Comparison of ENCODE assay signal across 11 cellular contexts in genomic region chr3:132432639-132433038, GRCh38. TPM values are rescaled to one million over a fixed set of nuclear protein-coding genes. Genes with fewer than 3 reads are reported as not detected.
DNase-seq lines count a peak whose midpoint lies in the region; ATAC-seq and TF ChIP-seq lines count a peak whose summit lies in the region.
"Had no signal": no experiment of that assay in that cellular context is flagged by ENCODE, and none has a peak within 500 bp of the region (broad histone marks: within the 10 kb centered on the region; RNA-seq: fewer than 3 reads in every experiment).

No MANE protein-coding gene starts in this region.

- no peaks in the 10 kb centered on the region for H4K20me1 ChIP-seq in PC-3 (ENCODE audit: low read length)

- no peaks in the 10 kb centered on the region for H3K9me3 Mint-ChIP-seq in activated T-cell treated with anti-CD3 and anti-CD28 coated beads, Interleukin-2, amount 50 U/mL, for 4 hours
- no peaks in the 10 kb centered on the region for H3K9me3 Mint-ChIP-seq in stimulated activated effector memory CD8-positive, alpha-beta T cell treated with anti-CD3 and anti-CD28 coated beads, Interleukin-12 subunit alpha, Interleukin-12 subunit beta, amount 100 ng/mL, for 72 hours
- H3K9me3 Mint-ChIP-seq: activated T-helper 2 cell treated with anti-CD3 and anti-CD28 coated beads, Interferon-gamma antibody, Interleukin-2, Interleukin-4, amounts not matched to agents 10 μg/mL and 5 μg/mL and 100 μg/mL, durations not matched to agents 14 hours and 24 hours and 36 hours; CD4-positive, alpha-beta memory T cell had no signal

- H3K4me3 ChIP-seq in PC-3 (ENCODE audit: low read length): no peak overlapping the region
- no peak overlapping the region for H3K4me3 ChIP-seq in epithelial cell of esophagus (ENCODE audit: low read length)
- H3K4me3 ChIP-seq: Peyer's patch had no signal

- BruUV-seq in PC-3 (replicated peaks; lab: Mats Ljungman, UMichigan): no TSS peak

- peak overlapping the region; percentile 31 for H3K27ac ChIP-seq in PC-3 (ENCODE audit: low read length)
- H3K27ac ChIP-seq: Peyer's patch had no signal

- no peak overlapping the region for H3K4me3 Mint-ChIP-seq in activated T-cell treated with anti-CD3 and anti-CD28 coated beads, Interleukin-2, amount 50 U/mL, for 4 hours
- H3K4me3 Mint-ChIP-seq in stimulated activated effector memory CD8-positive, alpha-beta T cell treated with anti-CD3 and anti-CD28 coated beads, Interleukin-12 subunit alpha, Interleukin-12 subunit beta, amount 100 ng/mL, for 72 hours: no peak overlapping the region
- H3K4me3 Mint-ChIP-seq: CD4-positive, alpha-beta memory T cell had no signal

- intact Hi-C loops in PC-3 (cut with micrococcal nuclease): no loop called here

- no peaks in the 10 kb centered on the region for H3F3A ChIP-seq in PC-3 (ENCODE audit: low read length, unreplicated experiment)

- H3K27me3 ChIP-seq in PC-3 (ENCODE audit: low read length): no peaks in the 10 kb centered on the region
- H3K27me3 ChIP-seq: Peyer's patch had no signal

- 0 out of 2 replicates have a peak, but pooled peaks cover 8% of the 10 kb centered on the region for H3K79me2 ChIP-seq in PC-3 (ENCODE audit: low read length)

- no peaks in the 10 kb centered on the region for H3K27me3 Mint-ChIP-seq in activated T-cell treated with anti-CD3 and anti-CD28 coated beads, Interleukin-2, amount 50 U/mL, for 4 hours (ENCODE audit: low read depth)
- H3K27me3 Mint-ChIP-seq: CD4-positive, alpha-beta memory T cell had no signal

- H3K9me2 ChIP-seq in PC-3 (replicated peaks; ENCODE audit: low read length): no peaks in the 10 kb centered on the region

- H3K4me1 ChIP-seq in PC-3 (ENCODE audit: insufficient read depth, low read length): peaks cover 11% of the 10 kb centered on the region

- ATAC-seq in activated T-cell treated with anti-CD3 and anti-CD28 coated beads, Interleukin-2, amount 50 U/mL, for 4 hours: peak; percentile 88
- peak; percentile 91 for ATAC-seq in PC-3
- ATAC-seq in stimulated activated effector memory CD8-positive, alpha-beta T cell treated with anti-CD3 and anti-CD28 coated beads, Interleukin-12 subunit alpha, Interleukin-12 subunit beta, amount 100 ng/mL, for 72 hours: peak; percentile 81

- POLR2A ChIA-PET in PC-3 (lab: Charles Lee; ENCODE audit: unreplicated experiment): no interaction called here

- CTCF ChIA-PET in PC-3 (lab: Charles Lee): no interaction called here

- DNase-seq in activated T-cell treated with anti-CD3 and anti-CD28 coated beads, Interleukin-2, amount 50 U/mL, for 4 hours: no peak
- no peak for DNase-seq in activated T-cell treated with anti-CD3 and anti-CD28 coated beads, Interleukin-2, amount 50 U/mL, for 1 hour
- DNase-seq in PC-3: peak; percentile 64
- peak; percentile 86 for DNase-seq in epithelial cell of esophagus (ENCODE audit: low read depth)
- DNase-seq in stimulated activated effector memory CD8-positive, alpha-beta T cell treated with anti-CD3 and anti-CD28 coated beads, Interleukin-12 subunit alpha, Interleukin-12 subunit beta, amount 100 ng/mL, for 72 hours (ENCODE audit: low spot score in 2 of 2): no peak
- DNase-seq in GOT3 (lab: John Stamatoyannopoulos, UW): no peak
- DNase-seq in NCI-H187 treated with DMSO at 0.1 percent for 48 hours (lab: John Stamatoyannopoulos, UW): no peak
- DNase-seq in NCI-H2196 (lab: John Stamatoyannopoulos, UW; ENCODE audit: unreplicated experiment): no peak
- DNase-seq: Peyer's patch had no signal

- TF ChIP-seq CTCF in PC-3 (conservative IDR thresholded peaks at IDR 0.05; ENCODE audit: low read depth, low read length) (no peak), epithelial cell of esophagus (IDR thresholded peaks at IDR 0.05; ENCODE audit: insufficient read depth, low read depth, low read length, missing control alignments) (no peak)

- H3K4me1 Mint-ChIP-seq in activated T-cell treated with anti-CD3 and anti-CD28 coated beads, Interleukin-2, amount 50 U/mL, for 4 hours (ENCODE audit: low read depth): peaks cover 33% of the 10 kb centered on the region
- H3K4me1 Mint-ChIP-seq in stimulated activated effector memory CD8-positive, alpha-beta T cell treated with anti-CD3 and anti-CD28 coated beads, Interleukin-12 subunit alpha, Interleukin-12 subunit beta, amount 100 ng/mL, for 72 hours: peaks cover 39% of the 10 kb centered on the region

- no peaks in the 10 kb centered on the region for H3K9me3 ChIP-seq in PC-3 (ENCODE audit: low read length)
- H3K9me3 ChIP-seq: Peyer's patch had no signal

- peak overlapping the region; percentile 37; the same call in 1 of the 2 replicates for H3K4me2 ChIP-seq in PC-3 (ENCODE audit: low read length)

- no peak overlapping the region for H3K9ac ChIP-seq in PC-3 (ENCODE audit: low read length)

- no peak overlapping the region for H2AFZ ChIP-seq in PC-3 (ENCODE audit: low read length)

- peaks cover 9% of the 10 kb centered on the region for H3K36me3 Mint-ChIP-seq in activated T-cell treated with anti-CD3 and anti-CD28 coated beads, Interleukin-2, amount 50 U/mL, for 4 hours (ENCODE audit: insufficient read depth)
- peaks cover 33% of the 10 kb centered on the region for H3K36me3 Mint-ChIP-seq in stimulated activated effector memory CD8-positive, alpha-beta T cell treated with anti-CD3 and anti-CD28 coated beads, Interleukin-12 subunit alpha, Interleukin-12 subunit beta, amount 100 ng/mL, for 72 hours

- no peak overlapping the region for H3K27ac Mint-ChIP-seq in stimulated activated effector memory CD8-positive, alpha-beta T cell treated with anti-CD3 and anti-CD28 coated beads, Interleukin-12 subunit alpha, Interleukin-12 subunit beta, amount 100 ng/mL, for 72 hours
- H3K27ac Mint-ChIP-seq: activated T-helper 2 cell treated with anti-CD3 and anti-CD28 coated beads, Interferon-gamma antibody, Interleukin-2, Interleukin-4, amounts not matched to agents 10 μg/mL and 5 μg/mL and 100 μg/mL, durations not matched to agents 14 hours and 24 hours and 36 hours had no signal

- H3K36me3 ChIP-seq in PC-3 (ENCODE audit: low read depth, low read length): no peaks in the 10 kb centered on the region
- H3K36me3 ChIP-seq: Peyer's patch had no signal

RNA-seq across cellular contexts. Expression of gene DNAJC13, which starts 15.3 kb away (rescaled TPM):
- total RNA-seq in activated T-cell treated with anti-CD3 and anti-CD28 coated beads, Interleukin-2, amount 50 U/mL, for 4 hours: 10 to 100 TPM; 16.5 to 16.8 (median 16.8) TPM
- total RNA-seq in PC-3 (2014; rRNA removed): 21.6 and 24.7 TPM in 2 replicates

Comparison
In these comparisons a context has a peak if more than half of its experiments do, and no peak if none do; other contexts are left out.
1. DNase-seq: peak in PC-3 (single experiment) and epithelial cell of esophagus (single experiment); none in activated T-cell treated with anti-CD3 and anti-CD28 coated beads, Interleukin-2, amount 50 U/mL, for 4 hours (single experiment), activated T-cell treated with anti-CD3 and anti-CD28 coated beads, Interleukin-2, amount 50 U/mL, for 1 hour (single experiment), stimulated activated effector memory CD8-positive, alpha-beta T cell treated with anti-CD3 and anti-CD28 coated beads, Interleukin-12 subunit alpha, Interleukin-12 subunit beta, amount 100 ng/mL, for 72 hours (0 of 2), GOT3 (single experiment), NCI-H187 treated with DMSO at 0.1 percent for 48 hours (single experiment) and NCI-H2196 (single experiment).
2. Peak in every context shown above with its lines, with median percentiles within 50 percentile points of each other: ATAC-seq.